8 cellular contexts compared by ENCODE assay signal in genomic region chr6:138403801-138404665, GRCh38. TPM values are rescaled to one million over a fixed set of nuclear protein-coding genes. Genes with fewer than 3 reads are reported as not detected.
DNase-seq lines count a peak whose midpoint lies in the region; ATAC-seq and TF ChIP-seq lines count a peak whose summit lies in the region.

Gene HEBP2 (plus strand): TSS chr6:138404223. CDS start chr6:138404496, 273 bp downstream.

- peak within 1 kb of the TSS; percentile 69 to 88 (median 85); a peak in 21 of 22 replicates for H3K27ac ChIP-seq in BLaER1 treated with 17β-estradiol and CSF1 and Interleukin-3, amounts not matched to agents 10 nM and 100 nM
- peak within 1 kb of the TSS; percentile 83 to 96 for H3K27ac ChIP-seq in liver (ENCODE audit: low read depth in 1 of 2, low read length in 2 of 2)

- peak within 1 kb of the TSS; percentile 71 to 91 (median 80) for H3K4me3 ChIP-seq in BLaER1 treated with 17β-estradiol and CSF1 and Interleukin-3, amounts not matched to agents 10 nM and 100 nM
- peak within 1 kb of the TSS; percentile 65 to 95 (median 86) for H3K4me3 ChIP-seq in liver (ENCODE audit: low read depth in 1 of 3, low read length in 3 of 3)

- peak; percentile 83 for DNase-seq in NCI-H748 treated with DMSO at 0.1 percent for 48 hours (lab: John Stamatoyannopoulos, UW)
- peak; percentile 94 for DNase-seq in activated CD4-positive, alpha-beta T cell treated with anti-CD3 and anti-CD28 coated beads, Interleukin-2, amount 50 U/mL, for 4 hours
- peak; percentile 36 to 88 for DNase-seq in dermis microvascular lymphatic vessel endothelial cell (ENCODE audit: low read depth in 2 of 2)
- DNase-seq in stimulated activated CD4-positive, alpha-beta T cell treated with anti-CD3 and anti-CD28 coated beads, Interleukin-4, amount 100 ng/mL, for 24 hours: peak; percentile 90

- under 1% methylated on average over 92 of the region's 92 CpGs for WGBS in liver

- peaks cover 11 to 29% (median 24%) of the 10 kb centered on the region in 10 experiments for H3K4me1 ChIP-seq in BLaER1 treated with 17β-estradiol and CSF1 and Interleukin-3, amounts not matched to agents 10 nM and 100 nM
- peaks cover 7 to 38% (median 20%) of the 10 kb centered on the region in 4 donors for H3K4me1 ChIP-seq in liver (ENCODE audit: control insufficient read depth in 4 of 4, insufficient read depth in 4 of 4, low read length in 3 of 4)

- H3K9me3 ChIP-seq in BLaER1 treated with 17β-estradiol and CSF1 and Interleukin-3, amounts not matched to agents 10 nM and 100 nM (replicated peaks in 1 of 11): no peaks in the 10 kb centered on the region
- H3K9me3 ChIP-seq in liver (ENCODE audit: control insufficient read depth in 4 of 4, low read length in 3 of 4): no peaks in the 10 kb centered on the region

- H4K20me1 ChIP-seq in BLaER1 treated with 17β-estradiol and CSF1 and Interleukin-3, amounts not matched to agents 10 nM and 100 nM: no peaks in the 10 kb centered on the region; a peak in 1 of 22 replicates

- peak; percentile 61 to 66 for TF ChIP-seq RAD21 in liver (IDR thresholded peaks at IDR 0.05)

- peak within 1 kb of the TSS; percentile 88 to 99 (median 96) for H3K4me2 ChIP-seq in BLaER1 treated with 17β-estradiol and CSF1 and Interleukin-3, amounts not matched to agents 10 nM and 100 nM

- H3K9ac ChIP-seq in BLaER1 treated with 17β-estradiol and CSF1 and Interleukin-3, amounts not matched to agents 10 nM and 100 nM: peak within 1 kb of the TSS; percentile 76 to 90 (median 84)
- peak within 1 kb of the TSS; percentile 70 to 100 for H3K9ac ChIP-seq in liver (ENCODE audit: low read depth in 1 of 2, low read length in 2 of 2)

- H3K36me3 ChIP-seq in BLaER1 treated with 17β-estradiol and CSF1 and Interleukin-3, amounts not matched to agents 10 nM and 100 nM: peaks cover 26 to 38% (median 32%) of the 10 kb centered on the region in 11 experiments
- H3K36me3 ChIP-seq in liver (ENCODE audit: control insufficient read depth in 4 of 4, insufficient read depth in 3 of 4, low read depth in 1 of 4, low read length in 3 of 4): peaks cover 0 to 16% (median 11%) of the 10 kb centered on the region in 4 donors

- peak; percentile 36 for TF ChIP-seq CTCF in liver (IDR thresholded peaks at IDR 0.05; ENCODE audit: low read depth, low read length, missing input control)

- no peaks in the 10 kb centered on the region for H3K27me3 ChIP-seq in BLaER1 treated with 17β-estradiol and CSF1 and Interleukin-3, amounts not matched to agents 10 nM and 100 nM
- H3K27me3 ChIP-seq in liver (ENCODE audit: control insufficient read depth in 4 of 4, insufficient read depth in 4 of 4, low read length in 3 of 4): no peaks in the 10 kb centered on the region

- ATAC-seq in GM19395 (IDR thresholded peaks at IDR 0.05; ENCODE audit: unreplicated experiment): peak; percentile 92
- peak; percentile 75 for ATAC-seq in HG03565 (IDR thresholded peaks at IDR 0.05; ENCODE audit: unreplicated experiment)

TF ChIP-seq in liver, 16 proteins besides CTCF, POLR2A, EP300 and RAD21:
- TF ChIP-seq JUND (IDR thresholded peaks at IDR 0.05): no peak
- TF ChIP-seq, protein P1, sequence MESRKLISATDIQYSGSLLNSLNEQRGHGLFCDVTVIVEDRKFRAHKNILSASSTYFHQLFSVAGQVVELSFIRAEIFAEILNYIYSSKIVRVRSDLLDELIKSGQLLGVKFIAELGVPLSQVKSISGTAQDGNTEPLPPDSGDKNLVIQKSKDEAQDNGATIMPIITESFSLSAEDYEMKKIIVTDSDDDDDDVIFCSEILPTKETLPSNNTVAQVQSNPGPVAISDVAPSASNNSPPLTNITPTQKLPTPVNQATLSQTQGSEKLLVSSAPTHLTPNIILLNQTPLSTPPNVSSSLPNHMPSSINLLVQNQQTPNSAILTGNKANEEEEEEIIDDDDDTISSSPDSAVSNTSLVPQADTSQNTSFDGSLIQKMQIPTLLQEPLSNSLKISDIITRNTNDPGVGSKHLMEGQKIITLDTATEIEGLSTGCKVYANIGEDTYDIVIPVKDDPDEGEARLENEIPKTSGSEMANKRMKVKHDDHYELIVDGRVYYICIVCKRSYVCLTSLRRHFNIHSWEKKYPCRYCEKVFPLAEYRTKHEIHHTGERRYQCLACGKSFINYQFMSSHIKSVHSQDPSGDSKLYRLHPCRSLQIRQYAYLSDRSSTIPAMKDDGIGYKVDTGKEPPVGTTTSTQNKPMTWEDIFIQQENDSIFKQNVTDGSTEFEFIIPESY (IDR thresholded peaks at IDR 0.05): peak; percentile 24
- TF ChIP-seq, protein P2, sequence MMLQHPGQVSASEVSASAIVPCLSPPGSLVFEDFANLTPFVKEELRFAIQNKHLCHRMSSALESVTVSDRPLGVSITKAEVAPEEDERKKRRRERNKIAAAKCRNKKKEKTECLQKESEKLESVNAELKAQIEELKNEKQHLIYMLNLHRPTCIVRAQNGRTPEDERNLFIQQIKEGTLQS (IDR thresholded peaks at IDR 0.05): no peak
- peak; percentile 71 for TF ChIP-seq SP1 (IDR thresholded peaks at IDR 0.05)
- peak in 1 of 2 donors; percentile 24 for TF ChIP-seq HNF4A (conservative IDR thresholded peaks at IDR 0.05)
- peak; percentile 48 to 50 for TF ChIP-seq RXRA (IDR thresholded peaks at IDR 0.05)
- peak; percentile 76 to 81 for TF ChIP-seq EGR1 (IDR thresholded peaks at IDR 0.05; ENCODE audit: low read depth in 2 of 2)
- TF ChIP-seq TAF1 (conservative IDR thresholded peaks at IDR 0.05): peak; percentile 26
- TF ChIP-seq FOXA2 (IDR thresholded peaks at IDR 0.05): peak; percentile 20
- peak; percentile 81 for TF ChIP-seq REST (IDR thresholded peaks at IDR 0.05)
- TF ChIP-seq, protein P3, sequence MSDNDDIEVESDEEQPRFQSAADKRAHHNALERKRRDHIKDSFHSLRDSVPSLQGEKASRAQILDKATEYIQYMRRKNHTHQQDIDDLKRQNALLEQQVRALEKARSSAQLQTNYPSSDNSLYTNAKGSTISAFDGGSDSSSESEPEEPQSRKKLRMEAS (IDR thresholded peaks at IDR 0.05): peak; percentile 33
- TF ChIP-seq YY1 (IDR thresholded peaks at IDR 0.05): peak; percentile 54
- no peak for TF ChIP-seq FOXA1 (IDR thresholded peaks at IDR 0.05)
- TF ChIP-seq GABPA (IDR thresholded peaks at IDR 0.05 in 1 of 2, conservative IDR thresholded peaks at IDR 0.05 in 1 of 2): peak in 1 of 2 donors; percentile 78

RNA-seq across cellular contexts. Expression of gene HEBP2, which starts in this region (rescaled TPM):
- total RNA-seq in dermis microvascular lymphatic vessel endothelial cell (10.5 and 11.4 TPM in 2 replicates), liver (10 to 100 TPM in 1 of 2 donors, 1 to 10 TPM in 1; 5.6 to 12.0 TPM)
- 10 to 100 TPM; 21.7 to 58.0 TPM for polyA plus RNA-seq in liver

Comparison
In these comparisons a context has a peak if more than half of its experiments do, and no peak if none do; other contexts are left out.
1. Peak in every context shown above with its lines: DNase-seq, ATAC-seq, H3K4me3 ChIP-seq and H3K27ac ChIP-seq.